In the genomic region with DNA sequence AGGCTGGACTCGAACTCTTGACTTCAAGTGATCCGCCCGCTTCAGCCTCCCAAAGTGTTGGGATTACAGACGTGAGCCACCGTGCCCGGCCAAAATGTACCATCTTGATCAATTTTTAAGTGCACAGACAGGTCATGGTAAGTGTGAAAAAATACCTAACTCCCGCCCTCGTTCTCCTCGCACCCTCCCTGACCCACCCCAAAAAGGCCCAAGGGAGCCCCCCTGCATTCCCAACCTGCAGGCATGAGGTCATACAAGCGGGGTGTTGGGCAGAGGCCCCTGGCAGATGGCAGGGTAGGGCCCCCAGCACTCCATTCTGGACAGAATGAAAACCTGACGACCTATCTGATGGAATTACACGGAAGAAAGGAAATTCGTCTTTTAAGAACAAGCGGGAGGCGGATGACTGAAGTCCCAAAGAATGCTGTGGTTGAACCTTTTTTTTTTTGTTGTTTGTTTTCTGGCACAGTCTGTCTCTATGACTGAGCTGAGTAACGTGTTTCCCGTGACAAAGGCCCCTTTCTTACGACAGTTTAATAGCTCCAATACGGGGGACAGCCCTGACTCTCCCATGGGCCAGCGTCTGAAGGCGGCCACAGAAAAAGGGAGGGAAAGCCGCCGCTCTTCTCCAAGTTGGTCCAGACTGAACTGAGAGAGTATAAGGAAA, we compare ENCODE assay signal across 9 cellular contexts.
DNase-seq lines count a peak whose midpoint lies in the region; ATAC-seq, FAIRE-seq and TF ChIP-seq lines count a peak whose summit lies in the region.
"Had no signal": no experiment of that assay in that cellular context is flagged by ENCODE, and none has a peak within 500 bp of the region (broad histone marks: within the 10 kb centered on the region; RNA-seq: fewer than 3 reads in every experiment).

No MANE protein-coding gene starts in this region.

- no peak for TF ChIP-seq POLR2A in GM12891 (IDR thresholded peaks at IDR 0.05; ENCODE audit: low read depth, low read length)

- peak overlapping the region; percentile 95 for H3K27ac ChIP-seq in PC-3 (ENCODE audit: low read length)
- H3K27ac ChIP-seq in epithelial cell of prostate: peak overlapping the region; percentile 88

- H3K4me3 ChIP-seq in BJ (ENCODE audit: low read depth, low read length): no peak overlapping the region
- no peak overlapping the region for H3K4me3 ChIP-seq in PC-3 (ENCODE audit: low read length)

- peaks cover 29% of the 10 kb centered on the region for H3K36me3 Mint-ChIP-seq in activated T-cell treated with anti-CD3 and anti-CD28 coated beads, Interleukin-2, amount 50 U/mL, for 24 hours (ENCODE audit: low read depth)

- peaks cover 24% of the 10 kb centered on the region for H3K4me1 Mint-ChIP-seq in activated T-cell treated with anti-CD3 and anti-CD28 coated beads, Interleukin-2, amount 50 U/mL, for 24 hours (ENCODE audit: low read depth)

- H4K20me1 ChIP-seq in PC-3 (ENCODE audit: low read length): no peaks in the 10 kb centered on the region

- no peaks in the 10 kb centered on the region for H3K27me3 Mint-ChIP-seq in activated T-cell treated with anti-CD3 and anti-CD28 coated beads, Interleukin-2, amount 50 U/mL, for 24 hours

- peak; percentile 95 for DNase-seq in BJ (ENCODE audit: low read depth)
- DNase-seq in PC-3: peak; percentile 99
- DNase-seq in epithelial cell of prostate (ENCODE audit: low read depth, low spot score): peak; percentile 72
- peak; percentile 91 for DNase-seq in non-pigmented ciliary epithelial cell (ENCODE audit: low read depth)
- DNase-seq in activated T-cell treated with anti-CD3 and anti-CD28 coated beads, Interleukin-2, amount 50 U/mL, for 24 hours: no peak
- DNase-seq in activated CD4-positive, alpha-beta T cell treated with anti-CD3 and anti-CD28 coated beads for 1 hour: no peak
- DNase-seq in GM12891 (ENCODE audit: insufficient read length, low spot score): no peak
- DNase-seq: DMS79 had no signal

- CTCF ChIA-PET in BJ (lab: Yijun Ruan, JAX): interaction anchor here (0.7 to 6.2 kb wide), 3 partner anchors 9 to 1295 kb away, joined by 3 to 40 read pairs (median 25); no protein-coding TSS in a partner anchor
- CTCF ChIA-PET in PC-3 (lab: Charles Lee): interaction anchor here (0.6 to 1.0 kb wide), 15 partner anchors 8 to 595 kb away, joined by 3 to 10 read pairs (median 4); a partner anchor contains a TSS

- no peaks in the 10 kb centered on the region for H3K9me2 ChIP-seq in PC-3 (replicated peaks; ENCODE audit: low read length)

- no peaks in the 10 kb centered on the region for H3F3A ChIP-seq in PC-3 (ENCODE audit: low read length, unreplicated experiment)

- H3K36me3 ChIP-seq in BJ (ENCODE audit: control insufficient read depth, insufficient read depth, low read length) (no peaks in the 10 kb centered on the region), PC-3 (ENCODE audit: low read depth, low read length) (peaks cover 4% of the 10 kb centered on the region; the same call in 1 of the 2 replicates)

- POLR2A ChIA-PET in BJ (lab: Charles Lee): interaction anchor here (0.6 kb wide), 1 partner anchor 173 kb away, joined by 10 read pairs; no protein-coding TSS in a partner anchor
- POLR2A ChIA-PET in PC-3 (lab: Charles Lee; ENCODE audit: unreplicated experiment): interaction anchor here (0.6 to 1.0 kb wide), 9 partner anchors 9 to 127 kb away, joined by 3 to 25 read pairs (median 8); no protein-coding TSS in a partner anchor

- intact Hi-C loops in PC-3 (cut with micrococcal nuclease): loop anchor here (1.0 to 10.0 kb wide), 5 partner anchors 10 to 291 kb away; no protein-coding TSS in a partner anchor

- no peak overlapping the region for H2AFZ ChIP-seq in PC-3 (ENCODE audit: low read length)

- H3K27me3 ChIP-seq in BJ (ENCODE audit: control insufficient read depth, insufficient read depth, low read length) (no peaks in the 10 kb centered on the region), PC-3 (ENCODE audit: low read length) (no peaks in the 10 kb centered on the region)

- no peak overlapping the region for H3K27ac Mint-ChIP-seq in activated T-cell treated with anti-CD3 and anti-CD28 coated beads, Interleukin-2, amount 50 U/mL, for 24 hours

- ATAC-seq in PC-3 (peak; percentile 95), GM21381 (IDR thresholded peaks at IDR 0.05; ENCODE audit: unreplicated experiment) (no peak)

- H3K9ac ChIP-seq in PC-3 (ENCODE audit: low read length): peak overlapping the region; percentile 89

- no TSS peak for BruUV-seq in PC-3 (replicated peaks; lab: Mats Ljungman, UMichigan)

- FAIRE-seq in GM12891 (lab: Jason Lieb, UNC): no peak

- no peaks in the 10 kb centered on the region for H3K9me3 ChIP-seq in PC-3 (ENCODE audit: low read length)

- peaks cover 3% of the 10 kb centered on the region for H3K9me3 Mint-ChIP-seq in activated T-cell treated with anti-CD3 and anti-CD28 coated beads, Interleukin-2, amount 50 U/mL, for 24 hours

- H3K79me2 ChIP-seq in PC-3 (ENCODE audit: low read length): peaks cover 4% of the 10 kb centered on the region; the same call in 1 of the 2 replicates

- H3K4me3 Mint-ChIP-seq in activated T-cell treated with anti-CD3 and anti-CD28 coated beads, Interleukin-2, amount 50 U/mL, for 24 hours: no peak overlapping the region

- H3K4me1 ChIP-seq in PC-3 (ENCODE audit: insufficient read depth, low read length): peaks cover 36% of the 10 kb centered on the region

- no peak for TF ChIP-seq CTCF in BJ (IDR thresholded peaks at IDR 0.05; ENCODE audit: insufficient read depth, low read depth, low read length)
- no peak for TF ChIP-seq CTCF in PC-3 (conservative IDR thresholded peaks at IDR 0.05; ENCODE audit: low read depth, low read length)

- peak overlapping the region; percentile 58 for H3K4me2 ChIP-seq in PC-3 (ENCODE audit: low read length)

TF ChIP-seq in GM12891, 5 proteins besides CTCF, POLR2A, EP300 and RAD21:
- no peak for TF ChIP-seq SPI1 (IDR thresholded peaks at IDR 0.05; ENCODE audit: low read depth, low read length)

Comparison
In these comparisons a context has a peak if more than half of its experiments do, and no peak if none do; other contexts are left out.
1. DNase-seq: peak in BJ (single experiment), PC-3 (single experiment), epithelial cell of prostate (single experiment) and non-pigmented ciliary epithelial cell (single experiment); none in activated T-cell treated with anti-CD3 and anti-CD28 coated beads, Interleukin-2, amount 50 U/mL, for 24 hours (single experiment), activated CD4-positive, alpha-beta T cell treated with anti-CD3 and anti-CD28 coated beads for 1 hour (single experiment) and GM12891 (single experiment).